Comparison of ENCODE assay signal across 1 cellular context in the genomic region with DNA sequence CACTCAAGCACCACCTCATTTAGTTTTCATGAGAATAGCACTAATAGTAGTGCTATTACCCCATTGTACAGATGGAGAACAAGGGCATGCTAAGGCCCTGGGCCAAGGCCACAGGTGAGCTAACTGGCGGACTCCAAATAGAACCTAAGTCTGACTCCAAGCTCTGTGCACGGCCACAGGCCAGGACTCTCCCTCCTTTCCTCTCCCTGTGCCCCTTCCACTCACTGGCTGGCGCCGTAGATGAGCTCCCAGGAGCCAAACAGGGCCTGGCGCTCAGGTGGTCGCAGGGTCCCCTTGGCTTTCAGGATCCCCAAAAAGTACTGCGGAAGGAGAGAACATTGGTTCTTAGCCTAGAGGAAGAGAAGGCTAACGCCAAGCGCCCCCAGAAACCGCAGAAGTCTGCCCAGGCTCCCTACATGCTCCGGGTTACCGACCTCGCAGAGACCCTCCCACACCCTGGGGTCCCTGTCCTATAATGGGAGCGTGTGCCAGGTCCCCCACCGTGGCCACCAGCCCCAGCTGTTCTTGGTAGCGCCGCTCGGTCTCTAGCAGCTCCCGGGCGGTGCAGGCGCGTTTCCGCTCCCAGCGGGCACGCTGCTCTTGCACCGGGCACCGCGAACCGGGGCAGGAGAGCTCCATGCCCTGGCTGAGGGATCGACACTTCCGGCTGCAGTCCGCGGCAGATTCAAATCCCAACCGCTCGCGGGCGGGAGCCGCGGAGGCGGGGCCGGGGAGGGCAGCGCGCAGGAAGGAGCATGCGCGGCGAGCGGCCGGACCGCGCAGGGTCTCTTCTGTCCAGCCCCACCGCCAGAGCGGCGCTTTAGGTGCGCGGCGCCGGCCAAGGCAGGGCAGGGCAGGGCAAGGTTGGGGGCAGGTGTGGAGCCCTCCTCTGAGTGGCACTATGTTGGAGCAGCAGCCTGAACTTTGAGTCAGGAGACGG.
TF ChIP-seq lines count a peak whose summit lies in the region.

A gene with protein sequence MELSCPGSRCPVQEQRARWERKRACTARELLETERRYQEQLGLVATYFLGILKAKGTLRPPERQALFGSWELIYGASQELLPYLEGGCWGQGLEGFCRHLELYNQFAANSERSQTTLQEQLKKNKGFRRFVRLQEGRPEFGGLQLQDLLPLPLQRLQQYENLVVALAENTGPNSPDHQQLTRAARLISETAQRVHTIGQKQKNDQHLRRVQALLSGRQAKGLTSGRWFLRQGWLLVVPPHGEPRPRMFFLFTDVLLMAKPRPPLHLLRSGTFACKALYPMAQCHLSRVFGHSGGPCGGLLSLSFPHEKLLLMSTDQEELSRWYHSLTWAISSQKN (minus strand): TSS at position 665 of the 940 bp plus-strand sequence. CDS start 26 bp downstream, at position 639.

TF ChIP-seq in HepG2, 621 proteins besides CTCF, POLR2A, EP300 and RAD21 (continued from another document and continues in another):
- TF ChIP-seq, protein P1, sequence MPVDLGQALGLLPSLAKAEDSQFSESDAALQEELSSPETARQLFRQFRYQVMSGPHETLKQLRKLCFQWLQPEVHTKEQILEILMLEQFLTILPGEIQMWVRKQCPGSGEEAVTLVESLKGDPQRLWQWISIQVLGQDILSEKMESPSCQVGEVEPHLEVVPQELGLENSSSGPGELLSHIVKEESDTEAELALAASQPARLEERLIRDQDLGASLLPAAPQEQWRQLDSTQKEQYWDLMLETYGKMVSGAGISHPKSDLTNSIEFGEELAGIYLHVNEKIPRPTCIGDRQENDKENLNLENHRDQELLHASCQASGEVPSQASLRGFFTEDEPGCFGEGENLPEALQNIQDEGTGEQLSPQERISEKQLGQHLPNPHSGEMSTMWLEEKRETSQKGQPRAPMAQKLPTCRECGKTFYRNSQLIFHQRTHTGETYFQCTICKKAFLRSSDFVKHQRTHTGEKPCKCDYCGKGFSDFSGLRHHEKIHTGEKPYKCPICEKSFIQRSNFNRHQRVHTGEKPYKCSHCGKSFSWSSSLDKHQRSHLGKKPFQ (CRISPR knock-in tag; IDR thresholded peaks at IDR 0.05; ENCODE audit: insufficient replicate concordance) = no peak
- TF ChIP-seq ISX (CRISPR knock-in tag; conservative IDR thresholded peaks at IDR 0.05) = peak; percentile 60; the same call in 1 of the 2 replicates
- TF ChIP-seq HIVEP1 (CRISPR knock-in tag; IDR thresholded peaks at IDR 0.05) = peak; percentile 71
- TF ChIP-seq FOXJ3 (CRISPR knock-in tag; IDR thresholded peaks at IDR 0.05; ENCODE audit: borderline replicate concordance) = 0 out of 2 replicates have a peak, but pooled peaks have one; percentile 46
- TF ChIP-seq GABPB1 (CRISPR knock-in tag; IDR thresholded peaks at IDR 0.05) = peak; percentile 97
- TF ChIP-seq, protein P2, sequence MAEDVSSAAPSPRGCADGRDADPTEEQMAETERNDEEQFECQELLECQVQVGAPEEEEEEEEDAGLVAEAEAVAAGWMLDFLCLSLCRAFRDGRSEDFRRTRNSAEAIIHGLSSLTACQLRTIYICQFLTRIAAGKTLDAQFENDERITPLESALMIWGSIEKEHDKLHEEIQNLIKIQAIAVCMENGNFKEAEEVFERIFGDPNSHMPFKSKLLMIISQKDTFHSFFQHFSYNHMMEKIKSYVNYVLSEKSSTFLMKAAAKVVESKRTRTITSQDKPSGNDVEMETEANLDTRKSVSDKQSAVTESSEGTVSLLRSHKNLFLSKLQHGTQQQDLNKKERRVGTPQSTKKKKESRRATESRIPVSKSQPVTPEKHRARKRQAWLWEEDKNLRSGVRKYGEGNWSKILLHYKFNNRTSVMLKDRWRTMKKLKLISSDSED (CRISPR knock-in tag; IDR thresholded peaks at IDR 0.05) = no peak
- TF ChIP-seq, protein P3, sequence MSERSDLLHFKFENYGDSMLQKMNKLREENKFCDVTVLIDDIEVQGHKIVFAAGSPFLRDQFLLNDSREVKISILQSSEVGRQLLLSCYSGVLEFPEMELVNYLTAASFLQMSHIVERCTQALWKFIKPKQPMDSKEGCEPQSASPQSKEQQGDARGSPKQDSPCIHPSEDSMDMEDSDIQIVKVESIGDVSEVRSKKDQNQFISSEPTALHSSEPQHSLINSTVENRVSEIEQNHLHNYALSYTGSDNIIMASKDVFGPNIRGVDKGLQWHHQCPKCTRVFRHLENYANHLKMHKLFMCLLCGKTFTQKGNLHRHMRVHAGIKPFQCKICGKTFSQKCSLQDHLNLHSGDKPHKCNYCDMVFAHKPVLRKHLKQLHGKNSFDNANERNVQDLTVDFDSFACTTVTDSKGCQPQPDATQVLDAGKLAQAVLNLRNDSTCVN (CRISPR knock-in tag; IDR thresholded peaks at IDR 0.05; ENCODE audit: borderline replicate concordance) = peak; percentile 70; the same call in 1 of the 2 replicates
- TF ChIP-seq NFIB (CRISPR knock-in tag; IDR thresholded peaks at IDR 0.05; ENCODE audit: borderline replicate concordance) = no peak
- TF ChIP-seq, protein P4, sequence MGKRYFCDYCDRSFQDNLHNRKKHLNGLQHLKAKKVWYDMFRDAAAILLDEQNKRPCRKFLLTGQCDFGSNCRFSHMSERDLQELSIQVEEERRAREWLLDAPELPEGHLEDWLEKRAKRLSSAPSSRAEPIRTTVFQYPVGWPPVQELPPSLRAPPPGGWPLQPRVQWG (CRISPR knock-in tag; IDR thresholded peaks at IDR 0.05; ENCODE audit: borderline replicate concordance, low read depth) = no peak
- no peak for TF ChIP-seq NFATC3 (CRISPR knock-in tag; IDR thresholded peaks at IDR 0.05)
- TF ChIP-seq ZNF629 (CRISPR knock-in tag; conservative IDR thresholded peaks at IDR 0.05) = peak; percentile 96
- no peak for TF ChIP-seq ZNF20 (CRISPR knock-in tag; IDR thresholded peaks at IDR 0.05)
- TF ChIP-seq, protein P5, sequence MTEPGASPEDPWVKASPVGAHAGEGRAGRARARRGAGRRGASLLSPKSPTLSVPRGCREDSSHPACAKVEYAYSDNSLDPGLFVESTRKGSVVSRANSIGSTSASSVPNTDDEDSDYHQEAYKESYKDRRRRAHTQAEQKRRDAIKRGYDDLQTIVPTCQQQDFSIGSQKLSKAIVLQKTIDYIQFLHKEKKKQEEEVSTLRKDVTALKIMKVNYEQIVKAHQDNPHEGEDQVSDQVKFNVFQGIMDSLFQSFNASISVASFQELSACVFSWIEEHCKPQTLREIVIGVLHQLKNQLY (CRISPR knock-in tag; IDR thresholded peaks at IDR 0.05) = no peak
- TF ChIP-seq, protein P6, sequence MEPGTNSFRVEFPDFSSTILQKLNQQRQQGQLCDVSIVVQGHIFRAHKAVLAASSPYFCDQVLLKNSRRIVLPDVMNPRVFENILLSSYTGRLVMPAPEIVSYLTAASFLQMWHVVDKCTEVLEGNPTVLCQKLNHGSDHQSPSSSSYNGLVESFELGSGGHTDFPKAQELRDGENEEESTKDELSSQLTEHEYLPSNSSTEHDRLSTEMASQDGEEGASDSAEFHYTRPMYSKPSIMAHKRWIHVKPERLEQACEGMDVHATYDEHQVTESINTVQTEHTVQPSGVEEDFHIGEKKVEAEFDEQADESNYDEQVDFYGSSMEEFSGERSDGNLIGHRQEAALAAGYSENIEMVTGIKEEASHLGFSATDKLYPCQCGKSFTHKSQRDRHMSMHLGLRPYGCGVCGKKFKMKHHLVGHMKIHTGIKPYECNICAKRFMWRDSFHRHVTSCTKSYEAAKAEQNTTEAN (CRISPR knock-in tag; conservative IDR thresholded peaks at IDR 0.05) = 0 out of 2 replicates have a peak, but pooled peaks have one; percentile 10
- TF ChIP-seq, protein P7, sequence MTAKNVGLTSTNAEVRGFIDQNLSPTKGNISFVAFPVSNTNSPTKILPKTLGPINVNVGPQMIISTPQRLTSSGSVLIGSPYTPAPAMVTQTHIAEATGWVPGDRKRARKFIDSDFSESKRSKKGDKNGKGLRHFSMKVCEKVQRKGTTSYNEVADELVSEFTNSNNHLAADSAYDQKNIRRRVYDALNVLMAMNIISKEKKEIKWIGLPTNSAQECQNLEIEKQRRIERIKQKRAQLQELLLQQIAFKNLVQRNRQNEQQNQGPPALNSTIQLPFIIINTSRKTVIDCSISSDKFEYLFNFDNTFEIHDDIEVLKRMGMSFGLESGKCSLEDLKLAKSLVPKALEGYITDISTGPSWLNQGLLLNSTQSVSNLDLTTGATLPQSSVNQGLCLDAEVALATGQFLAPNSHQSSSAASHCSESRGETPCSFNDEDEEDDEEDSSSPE (CRISPR knock-in tag; IDR thresholded peaks at IDR 0.05) = peak; percentile 100
- TF ChIP-seq, protein P8, sequence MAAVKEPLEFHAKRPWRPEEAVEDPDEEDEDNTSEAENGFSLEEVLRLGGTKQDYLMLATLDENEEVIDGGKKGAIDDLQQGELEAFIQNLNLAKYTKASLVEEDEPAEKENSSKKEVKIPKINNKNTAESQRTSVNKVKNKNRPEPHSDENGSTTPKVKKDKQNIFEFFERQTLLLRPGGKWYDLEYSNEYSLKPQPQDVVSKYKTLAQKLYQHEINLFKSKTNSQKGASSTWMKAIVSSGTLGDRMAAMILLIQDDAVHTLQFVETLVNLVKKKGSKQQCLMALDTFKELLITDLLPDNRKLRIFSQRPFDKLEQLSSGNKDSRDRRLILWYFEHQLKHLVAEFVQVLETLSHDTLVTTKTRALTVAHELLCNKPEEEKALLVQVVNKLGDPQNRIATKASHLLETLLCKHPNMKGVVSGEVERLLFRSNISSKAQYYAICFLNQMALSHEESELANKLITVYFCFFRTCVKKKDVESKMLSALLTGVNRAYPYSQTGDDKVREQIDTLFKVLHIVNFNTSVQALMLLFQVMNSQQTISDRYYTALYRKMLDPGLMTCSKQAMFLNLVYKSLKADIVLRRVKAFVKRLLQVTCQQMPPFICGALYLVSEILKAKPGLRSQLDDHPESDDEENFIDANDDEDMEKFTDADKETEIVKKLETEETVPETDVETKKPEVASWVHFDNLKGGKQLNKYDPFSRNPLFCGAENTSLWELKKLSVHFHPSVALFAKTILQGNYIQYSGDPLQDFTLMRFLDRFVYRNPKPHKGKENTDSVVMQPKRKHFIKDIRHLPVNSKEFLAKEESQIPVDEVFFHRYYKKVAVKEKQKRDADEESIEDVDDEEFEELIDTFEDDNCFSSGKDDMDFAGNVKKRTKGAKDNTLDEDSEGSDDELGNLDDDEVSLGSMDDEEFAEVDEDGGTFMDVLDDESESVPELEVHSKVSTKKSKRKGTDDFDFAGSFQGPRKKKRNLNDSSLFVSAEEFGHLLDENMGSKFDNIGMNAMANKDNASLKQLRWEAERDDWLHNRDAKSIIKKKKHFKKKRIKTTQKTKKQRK (IDR thresholded peaks at IDR 0.05; ENCODE audit: low read length) = no peak
- TF ChIP-seq ZNF124 (CRISPR knock-in tag; IDR thresholded peaks at IDR 0.05) = peak; percentile 90; the same call in 1 of the 2 replicates
- TF ChIP-seq SP5 (CRISPR knock-in tag; IDR thresholded peaks at IDR 0.05; ENCODE audit: borderline replicate concordance, low read depth) = peak; percentile 70; the same call in 1 of the 2 replicates
- no peak for TF ChIP-seq PCBP2 (optimal IDR thresholded peaks at IDR 0.05; ENCODE audit: low read depth, low read length, poor library complexity, severe bottlenecking)
- TF ChIP-seq, protein P9, sequence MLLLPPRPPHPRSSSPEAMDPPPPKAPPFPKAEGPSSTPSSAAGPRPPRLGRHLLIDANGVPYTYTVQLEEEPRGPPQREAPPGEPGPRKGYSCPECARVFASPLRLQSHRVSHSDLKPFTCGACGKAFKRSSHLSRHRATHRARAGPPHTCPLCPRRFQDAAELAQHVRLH (CRISPR knock-in tag; IDR thresholded peaks at IDR 0.05; ENCODE audit: borderline replicate concordance, low read depth) = peak; percentile 91; the same call in 1 of the 2 replicates
- TF ChIP-seq, protein P10, sequence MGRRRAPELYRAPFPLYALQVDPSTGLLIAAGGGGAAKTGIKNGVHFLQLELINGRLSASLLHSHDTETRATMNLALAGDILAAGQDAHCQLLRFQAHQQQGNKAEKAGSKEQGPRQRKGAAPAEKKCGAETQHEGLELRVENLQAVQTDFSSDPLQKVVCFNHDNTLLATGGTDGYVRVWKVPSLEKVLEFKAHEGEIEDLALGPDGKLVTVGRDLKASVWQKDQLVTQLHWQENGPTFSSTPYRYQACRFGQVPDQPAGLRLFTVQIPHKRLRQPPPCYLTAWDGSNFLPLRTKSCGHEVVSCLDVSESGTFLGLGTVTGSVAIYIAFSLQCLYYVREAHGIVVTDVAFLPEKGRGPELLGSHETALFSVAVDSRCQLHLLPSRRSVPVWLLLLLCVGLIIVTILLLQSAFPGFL (CRISPR knock-in tag; IDR thresholded peaks at IDR 0.05) = no peak
- TF ChIP-seq TRIM24 (CRISPR knock-in tag; IDR thresholded peaks at IDR 0.05) = no peak
- TF ChIP-seq, protein P11, sequence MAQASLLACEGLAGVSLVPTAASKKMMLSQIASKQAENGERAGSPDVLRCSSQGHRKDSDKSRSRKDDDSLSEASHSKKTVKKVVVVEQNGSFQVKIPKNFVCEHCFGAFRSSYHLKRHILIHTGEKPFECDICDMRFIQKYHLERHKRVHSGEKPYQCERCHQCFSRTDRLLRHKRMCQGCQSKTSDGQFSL (CRISPR knock-in tag; IDR thresholded peaks at IDR 0.05) = peak; percentile 34; the same call in 1 of the 2 replicates
- TF ChIP-seq ZNF30 (CRISPR knock-in tag; IDR thresholded peaks at IDR 0.05) = 0 out of 2 replicates have a peak, but pooled peaks have one; percentile 21
- peak; percentile 97 for TF ChIP-seq ZNF589 (CRISPR knock-in tag; conservative IDR thresholded peaks at IDR 0.05)
- no peak for TF ChIP-seq CBX2 (IDR thresholded peaks at IDR 0.05; ENCODE audit: low read depth, low read length)
- TF ChIP-seq CBX2 (CRISPR knock-in tag; IDR thresholded peaks at IDR 0.05; ENCODE audit: low read depth) = no peak
- TF ChIP-seq GZF1 (CRISPR knock-in tag; IDR thresholded peaks at IDR 0.05) = peak; percentile 76
- peak; percentile 61 for TF ChIP-seq ASH2L (IDR thresholded peaks at IDR 0.05; ENCODE audit: insufficient read length, low read depth, low read length)
- TF ChIP-seq, protein P12, sequence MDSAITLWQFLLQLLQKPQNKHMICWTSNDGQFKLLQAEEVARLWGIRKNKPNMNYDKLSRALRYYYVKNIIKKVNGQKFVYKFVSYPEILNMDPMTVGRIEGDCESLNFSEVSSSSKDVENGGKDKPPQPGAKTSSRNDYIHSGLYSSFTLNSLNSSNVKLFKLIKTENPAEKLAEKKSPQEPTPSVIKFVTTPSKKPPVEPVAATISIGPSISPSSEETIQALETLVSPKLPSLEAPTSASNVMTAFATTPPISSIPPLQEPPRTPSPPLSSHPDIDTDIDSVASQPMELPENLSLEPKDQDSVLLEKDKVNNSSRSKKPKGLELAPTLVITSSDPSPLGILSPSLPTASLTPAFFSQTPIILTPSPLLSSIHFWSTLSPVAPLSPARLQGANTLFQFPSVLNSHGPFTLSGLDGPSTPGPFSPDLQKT (CRISPR knock-in tag; IDR thresholded peaks at IDR 0.05; ENCODE audit: borderline replicate concordance) = no peak
- peak; percentile 78 for TF ChIP-seq XRCC5 (optimal IDR thresholded peaks at IDR 0.05; ENCODE audit: low read length)
- no peak; the same call in 1 of the 2 replicates for TF ChIP-seq IRX3 (CRISPR knock-in tag; IDR thresholded peaks at IDR 0.05; ENCODE audit: borderline replicate concordance, low read depth)
- peak; percentile 53 for TF ChIP-seq HDAC2 (CRISPR knock-in tag; IDR thresholded peaks at IDR 0.05)
